8 cellular contexts compared by ENCODE assay signal in genomic region chr9:130707225-130707976, GRCh38. TPM values are rescaled to one million over a fixed set of nuclear protein-coding genes. Genes with fewer than 3 reads are reported as not detected.
DNase-seq lines count a peak whose midpoint lies in the region; ATAC-seq and TF ChIP-seq lines count a peak whose summit lies in the region.

No MANE protein-coding gene starts in this region.

- ATAC-seq in GM18519 (IDR thresholded peaks at IDR 0.05; ENCODE audit: low FRiP score, unreplicated experiment) (no peak), GM19023 (IDR thresholded peaks at IDR 0.05; ENCODE audit: unreplicated experiment) (no peak)

- TF ChIP-seq CTCF in GM13977 (IDR thresholded peaks at IDR 0.05; ENCODE audit: extremely low read depth, insufficient read depth, missing control alignments) = peak; percentile 73

- DNase-seq in GM13977 (ENCODE audit: low spot score) = peak; percentile 36
- DNase-seq in NCI-H2171 (lab: John Stamatoyannopoulos, UW) = peak; percentile 68
- peak; percentile 70 for DNase-seq in activated CD4-positive, CD25-positive, alpha-beta regulatory T cell treated with anti-CD3 and anti-CD28 coated beads, Interleukin-2, amount 50 U/mL, for 72 hours
- DNase-seq in cerebellum (ENCODE audit: low spot score) = peak; percentile 39
- peak; percentile 74 for DNase-seq in medulla oblongata (ENCODE audit: extremely low spot score)
- peak; percentile 50 for DNase-seq in stimulated activated CD8-positive, alpha-beta memory T cell treated with anti-CD3 and anti-CD28 coated beads, Interleukin-4, amount 100 ng/mL, for 24 hours (ENCODE audit: low read depth)

- in situ Hi-C loops in GM13977 (cut with MboI; ENCODE audit: low pct_unique_long_range_greater_than_20kb, low sequenced_read_pairs, unreplicated experiment) = loop anchor here (25.0 kb wide), 1 partner anchor 330 kb away; no protein-coding TSS in a partner anchor

RNA-seq across cellular contexts. Expression of gene EXOSC2, which starts 13.8 kb away (rescaled TPM):
- 38.1 TPM for total RNA-seq in cerebellum

RNA-seq across cellular contexts. Expression of gene PRDM12, which starts 43.0 kb away (rescaled TPM):
- total RNA-seq in cerebellum = not detected
